9 cellular contexts compared by ENCODE assay signal in genomic region chr3:23712656-23713559, GRCh38.
DNase-seq lines count a peak whose midpoint lies in the region; ATAC-seq and TF ChIP-seq lines count a peak whose summit lies in the region.
"Had no signal": no experiment of that assay in that cellular context is flagged by ENCODE, and none has a peak within 500 bp of the region (broad histone marks: within the 10 kb centered on the region; RNA-seq: fewer than 3 reads in every experiment).

No MANE protein-coding gene starts in this region.

- H3K9me3 Mint-ChIP-seq in Caco-2 (ENCODE audit: unreplicated experiment) (no peaks in the 10 kb centered on the region), endodermal cell (peaks cover 2% of the 10 kb centered on the region), nephron progenitor cell (peaks cover 20% of the 10 kb centered on the region)
- H3K9me3 Mint-ChIP-seq in stimulated activated naive B cell treated with anti-CD40 and anti-IgM and Interleukin-4, amounts not matched to agents 10 μg/mL and 1 μg/mL and 100 μg/mL, for 72 hours = peaks cover 10 to 13% of the 10 kb centered on the region in 2 donors

- TF ChIP-seq EP300 in stomach (IDR thresholded peaks at IDR 0.05) = no peak

- TF ChIP-seq POLR2A in stomach (IDR thresholded peaks at IDR 0.05) = no peak

- H3K27ac ChIP-seq in endodermal cell (ENCODE audit: low read depth, low read length) (no peak overlapping the region), stomach (peak overlapping the region in 1 of 5 donors; percentile 1)

- H3K27me3 Mint-ChIP-seq in Caco-2 (ENCODE audit: insufficient read depth, unreplicated experiment) (no peaks in the 10 kb centered on the region), endodermal cell (ENCODE audit: insufficient read depth) (no peaks in the 10 kb centered on the region), nephron progenitor cell (ENCODE audit: low read depth, poor library complexity) (peaks cover 4% of the 10 kb centered on the region)
- H3K27me3 Mint-ChIP-seq in stimulated activated naive B cell treated with anti-CD40 and anti-IgM and Interleukin-4, amounts not matched to agents 10 μg/mL and 1 μg/mL and 100 μg/mL, for 72 hours = peaks cover 0 to 6% of the 10 kb centered on the region in 2 donors

- H3K9ac ChIP-seq in endodermal cell (ENCODE audit: extremely low read depth, low read length, poor library complexity, severe bottlenecking) = no peak overlapping the region

- TF ChIP-seq CTCF in Caco-2 (IDR thresholded peaks at IDR 0.05; ENCODE audit: insufficient read depth in 1 of 2, low read depth in 1 of 2, low read length in 1 of 2, severe bottlenecking in 1 of 2, unreplicated experiment in 1 of 2) = peak in 1 of 2 experiments; percentile 41
- peak; percentile 65 for TF ChIP-seq CTCF in endodermal cell (conservative IDR thresholded peaks at IDR 0.05)
- no peak for TF ChIP-seq CTCF in nephron progenitor cell (IDR thresholded peaks at IDR 0.05)
- peak in 1 of 7 experiments; percentile 7 for TF ChIP-seq CTCF in stomach (IDR thresholded peaks at IDR 0.05)

- POLR2A ChIA-PET in Caco-2 (lab: Charles Lee) = no interaction called here

- H3K27ac Mint-ChIP-seq in Caco-2 (ENCODE audit: unreplicated experiment) = no peak overlapping the region
- no peak overlapping the region for H3K27ac Mint-ChIP-seq in endodermal cell
- peak overlapping the region; percentile 50 for H3K27ac Mint-ChIP-seq in nephron progenitor cell
- no peak overlapping the region for H3K27ac Mint-ChIP-seq in stimulated activated naive B cell treated with anti-CD40 and anti-IgM and Interleukin-4, amounts not matched to agents 10 μg/mL and 1 μg/mL and 100 μg/mL, for 72 hours

- no peak overlapping the region for H3K4me3 ChIP-seq in Caco-2 (ENCODE audit: low read depth, low read length)
- no peak overlapping the region for H3K4me3 ChIP-seq in endodermal cell (ENCODE audit: low read length)
- no peak overlapping the region for H3K4me3 ChIP-seq in stomach
- H3K4me3 ChIP-seq: GM12878 had no signal

- ATAC-seq in stimulated activated naive B cell treated with anti-CD40 and anti-IgM and Interleukin-4, amounts not matched to agents 10 μg/mL and 1 μg/mL and 100 μg/mL, for 72 hours (replicated peaks) = no peak
- no peak for ATAC-seq in GM21723 (IDR thresholded peaks at IDR 0.05; ENCODE audit: unreplicated experiment)

- CTCF ChIA-PET in Caco-2 (lab: Charles Lee) = interaction anchor here (0.8 kb wide), 1 partner anchor 16 kb away, joined by 3 read pairs; no protein-coding TSS in a partner anchor

- intact Hi-C loops in Caco-2 (cut with micrococcal nuclease; ENCODE audit: unreplicated experiment) (loop anchor here (1.0 to 2.0 kb wide), 2 partner anchors 16 to 48 kb away; no protein-coding TSS in a partner anchor), stomach (cut with DNase I; ENCODE audit: low total_unique reads) (no loop called here)

- 46 to 61% methylated on average over 6 to 9 of the region's 9 CpGs for WGBS in endodermal cell (ENCODE audit: insufficient coverage in 1 of 2, insufficient read length in 1 of 2), 2 experiments
- 29 to 46% (median 32%) methylated on average over 9 of the region's 9 CpGs for WGBS in stomach, 5 donors

- no peak overlapping the region for H3K4me3 Mint-ChIP-seq in Caco-2 (ENCODE audit: unreplicated experiment)
- H3K4me3 Mint-ChIP-seq in endodermal cell = no peak overlapping the region
- H3K4me3 Mint-ChIP-seq in nephron progenitor cell = peak overlapping the region; percentile 17
- H3K4me3 Mint-ChIP-seq in stimulated activated naive B cell treated with anti-CD40 and anti-IgM and Interleukin-4, amounts not matched to agents 10 μg/mL and 1 μg/mL and 100 μg/mL, for 72 hours = no peak overlapping the region

- no TSS peak for BruUV-seq in Caco-2 (replicated peaks; lab: Mats Ljungman, UMichigan)

- H3K9me3 ChIP-seq in Caco-2 (no peaks in the 10 kb centered on the region), endodermal cell (ENCODE audit: control insufficient read depth, low read length) (peaks cover 6% of the 10 kb centered on the region), stomach (no peaks in the 10 kb centered on the region)

- peaks cover 17% of the 10 kb centered on the region for H3K4me1 Mint-ChIP-seq in Caco-2 (ENCODE audit: low read depth, unreplicated experiment)
- H3K4me1 Mint-ChIP-seq in endodermal cell = peaks cover 11% of the 10 kb centered on the region
- H3K4me1 Mint-ChIP-seq in nephron progenitor cell = peaks cover 44% of the 10 kb centered on the region
- peaks cover 12 to 24% of the 10 kb centered on the region in 2 donors for H3K4me1 Mint-ChIP-seq in stimulated activated naive B cell treated with anti-CD40 and anti-IgM and Interleukin-4, amounts not matched to agents 10 μg/mL and 1 μg/mL and 100 μg/mL, for 72 hours

- H3K36me3 Mint-ChIP-seq in Caco-2 (ENCODE audit: insufficient read depth, unreplicated experiment) (no peaks in the 10 kb centered on the region), endodermal cell (ENCODE audit: low read depth) (no peaks in the 10 kb centered on the region), nephron progenitor cell (ENCODE audit: low read depth) (peaks cover 8% of the 10 kb centered on the region)
- H3K36me3 Mint-ChIP-seq in stimulated activated naive B cell treated with anti-CD40 and anti-IgM and Interleukin-4, amounts not matched to agents 10 μg/mL and 1 μg/mL and 100 μg/mL, for 72 hours = peaks cover 5 to 11% of the 10 kb centered on the region in 2 donors

- H3K27me3 ChIP-seq in Caco-2 (replicated peaks; ENCODE audit: control insufficient read depth, insufficient read depth, low read length) (no peaks in the 10 kb centered on the region), endodermal cell (ENCODE audit: control insufficient read depth, insufficient read depth, low read length, poor library complexity, severe bottlenecking) (no peaks in the 10 kb centered on the region), stomach (no peaks in the 10 kb centered on the region)

- H3K4me1 ChIP-seq in Caco-2 (peaks cover 5% of the 10 kb centered on the region; the same call in 1 of the 2 replicates), endodermal cell (ENCODE audit: control insufficient read depth, insufficient read depth, low read length) (no peaks in the 10 kb centered on the region), stomach (peaks cover 0 to 18% (median 10%) of the 10 kb centered on the region in 4 donors)

- H3K36me3 ChIP-seq in Caco-2 (ENCODE audit: control insufficient read depth, insufficient read depth, low read length) (no peaks in the 10 kb centered on the region), endodermal cell (ENCODE audit: control insufficient read depth, insufficient read depth, low read length) (no peaks in the 10 kb centered on the region), stomach (no peaks in the 10 kb centered on the region)

- DNase-seq in Caco-2 = peak; percentile 60 to 68
- peak; percentile 43 for DNase-seq in NCI-H2227 (lab: John Stamatoyannopoulos, UW; ENCODE audit: unreplicated experiment)
- peak; percentile 91 for DNase-seq in endodermal cell
- peak; percentile 52 for DNase-seq in nephron progenitor cell
- no peak for DNase-seq in stimulated activated naive B cell treated with anti-CD40 and anti-IgM and Interleukin-4, amounts not matched to agents 10 μg/mL and 1 μg/mL and 100 μg/mL, for 72 hours
- DNase-seq in MV-4-11 (lab: John Stamatoyannopoulos, UW) = no peak
- no peak for DNase-seq in stomach

Comparison
In these comparisons a context has a peak if more than half of its experiments do, and no peak if none do; other contexts are left out.
1. DNase-seq: peak in Caco-2 (2 of 2), NCI-H2227 (single experiment), endodermal cell (single experiment) and nephron progenitor cell (single experiment); none in stimulated activated naive B cell treated with anti-CD40 and anti-IgM and Interleukin-4, amounts not matched to agents 10 μg/mL and 1 μg/mL and 100 μg/mL, for 72 hours (single experiment), MV-4-11 (single experiment) and stomach (single experiment).